Comparison of ENCODE assay signal across 2 cellular contexts in the genomic region with DNA sequence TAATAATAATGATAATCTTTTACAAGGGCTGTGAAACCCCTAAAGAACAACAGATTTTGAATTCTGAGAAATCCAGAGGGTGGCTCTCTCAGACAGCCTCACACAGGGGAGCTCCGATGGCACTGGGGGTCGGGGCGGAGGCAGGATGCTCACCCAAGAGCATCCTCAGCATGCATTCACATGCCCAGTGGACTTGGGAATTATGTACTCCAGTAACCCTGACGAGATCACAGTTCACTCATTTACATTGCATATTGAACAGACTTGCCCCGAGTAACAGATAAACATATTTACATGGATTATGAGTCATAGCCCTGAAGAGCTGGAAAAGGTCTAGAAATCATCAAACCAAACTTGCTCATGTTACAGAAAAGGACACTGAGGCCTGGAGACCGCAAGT.
TF ChIP-seq lines count a peak whose summit lies in the region.

No MANE protein-coding gene starts in this region.

TF ChIP-seq in IMR-90, 13 proteins besides CTCF, POLR2A, EP300 and RAD21:
- TF ChIP-seq FOS (IDR thresholded peaks at IDR 0.05; ENCODE audit: low read depth, low read length) (peak; percentile 83), MAFK (IDR thresholded peaks at IDR 0.05; ENCODE audit: low read depth, low read length) (no peak), CEBPB (IDR thresholded peaks at IDR 0.05; ENCODE audit: low read depth, low read length) (0 out of 2 replicates have a peak, but pooled peaks have one; percentile 26), BHLHE40 (IDR thresholded peaks at IDR 0.05; ENCODE audit: low read depth, low read length) (peak; percentile 29; the same call in 1 of the 2 replicates), MXI1 (IDR thresholded peaks at IDR 0.05; ENCODE audit: borderline replicate concordance, low read depth, low read length) (no peak), SMC3 (IDR thresholded peaks at IDR 0.05; ENCODE audit: low read depth, low read length) (no peak)
- TF ChIP-seq, protein P1, sequence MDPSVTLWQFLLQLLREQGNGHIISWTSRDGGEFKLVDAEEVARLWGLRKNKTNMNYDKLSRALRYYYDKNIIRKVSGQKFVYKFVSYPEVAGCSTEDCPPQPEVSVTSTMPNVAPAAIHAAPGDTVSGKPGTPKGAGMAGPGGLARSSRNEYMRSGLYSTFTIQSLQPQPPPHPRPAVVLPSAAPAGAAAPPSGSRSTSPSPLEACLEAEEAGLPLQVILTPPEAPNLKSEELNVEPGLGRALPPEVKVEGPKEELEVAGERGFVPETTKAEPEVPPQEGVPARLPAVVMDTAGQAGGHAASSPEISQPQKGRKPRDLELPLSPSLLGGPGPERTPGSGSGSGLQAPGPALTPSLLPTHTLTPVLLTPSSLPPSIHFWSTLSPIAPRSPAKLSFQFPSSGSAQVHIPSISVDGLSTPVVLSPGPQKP (IDR thresholded peaks at IDR 0.05; ENCODE audit: borderline replicate concordance, low read depth, low read length): no peak
TF ChIP-seq in IMR-90: peak in this region for 3.

TF ChIP-seq in HepG2, 621 proteins besides CTCF, POLR2A, EP300 and RAD21:
- TF ChIP-seq FOXP1 (IDR thresholded peaks at IDR 0.05) (no peak), FOXP1 (CRISPR knock-in tag; IDR thresholded peaks at IDR 0.05) (peak; percentile 34; the same call in 1 of the 2 replicates), FOSL1 (CRISPR knock-in tag; IDR thresholded peaks at IDR 0.05; ENCODE audit: borderline replicate concordance) (peak; percentile 19; the same call in 1 of the 2 replicates), HNF4A (CRISPR knock-in tag; IDR thresholded peaks at IDR 0.05) (peak; percentile 29; the same call in 1 of the 2 replicates), ZNF34 (CRISPR knock-in tag; IDR thresholded peaks at IDR 0.05; ENCODE audit: borderline replicate concordance) (no peak), ZNF773 (CRISPR knock-in tag; IDR thresholded peaks at IDR 0.05; ENCODE audit: borderline replicate concordance) (no peak)
